ENCODE assay signal across 16 cellular contexts in the genomic region with DNA sequence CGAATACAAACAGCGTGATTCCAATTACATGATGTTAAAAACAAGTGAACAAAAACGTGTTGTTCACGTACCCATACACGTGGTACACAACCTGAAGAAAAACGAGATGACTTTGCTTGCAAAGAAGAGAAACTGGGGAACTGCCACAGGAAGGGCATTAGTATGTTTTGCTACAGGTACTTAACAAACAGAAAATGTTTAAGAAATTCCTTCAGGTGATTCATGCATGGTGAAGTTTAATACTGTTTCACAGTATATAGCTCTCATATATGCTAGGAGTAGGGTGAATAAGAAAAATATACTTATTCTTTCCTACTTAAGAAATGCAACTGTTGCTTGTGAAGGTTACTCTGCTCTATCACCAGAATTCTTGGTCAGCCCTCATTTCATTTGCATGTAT. TPM values are rescaled to one million over a fixed set of nuclear protein-coding genes. Genes with fewer than 3 reads are reported as not detected.
DNase-seq lines count a peak whose midpoint lies in the region; ATAC-seq and TF ChIP-seq lines count a peak whose summit lies in the region.
"Had no signal": no experiment of that assay in that cellular context is flagged by ENCODE, and none has a peak within 500 bp of the region (broad histone marks: within the 10 kb centered on the region; RNA-seq: fewer than 3 reads in every experiment).

No MANE protein-coding gene starts in this region.

- no peaks in the 10 kb centered on the region for H3K9me3 ChIP-seq in RWPE2 (ENCODE audit: severe bottlenecking)
- no peaks in the 10 kb centered on the region for H3K9me3 ChIP-seq in lung (ENCODE audit: control insufficient read depth in 2 of 2, insufficient read depth in 1 of 2, low read length in 1 of 2)
- H3K9me3 ChIP-seq in effector memory CD4-positive, alpha-beta T cell (ENCODE audit: control insufficient read depth, low read length), result no peaks in the 10 kb centered on the region

- TF ChIP-seq CTCF in RWPE2 (IDR thresholded peaks at IDR 0.05; ENCODE audit: poor library complexity, severe bottlenecking) (no peak), lung (IDR thresholded peaks at IDR 0.05; ENCODE audit: control extremely low read depth, extremely low read depth) (no peak)

- H3K27ac ChIP-seq in RWPE2 (ENCODE audit: poor library complexity, severe bottlenecking) (no peak overlapping the region), lung (ENCODE audit: low read depth in 1 of 2, low read length in 1 of 2) (no peak overlapping the region)
- H3K27ac ChIP-seq in effector memory CD4-positive, alpha-beta T cell (ENCODE audit: insufficient read depth, low read length, poor library complexity, severe bottlenecking), result no peak overlapping the region

- H3K27me3 ChIP-seq in RWPE2 (ENCODE audit: insufficient read depth, poor library complexity, severe bottlenecking), result no peaks in the 10 kb centered on the region
- no peaks in the 10 kb centered on the region for H3K27me3 ChIP-seq in lung (ENCODE audit: control insufficient read depth, insufficient read depth)
- no peaks in the 10 kb centered on the region for H3K27me3 ChIP-seq in effector memory CD4-positive, alpha-beta T cell (replicated peaks; ENCODE audit: control insufficient read depth, insufficient read depth, low read length, poor library complexity, severe bottlenecking)

- 75 to 88% methylated on average over 6 of the region's 6 CpGs for WGBS in lung, 2 donors

- DNase-seq in RWPE2 (ENCODE audit: low spot score), result no peak
- no peak for DNase-seq in lung (ENCODE audit: low spot score)
- no peak for DNase-seq in activated gamma-delta T cell treated with Interleukin-2 at 50 U/mL for 16 hours
- DNase-seq in effector memory CD4-positive, alpha-beta T cell, result no peak
- DNase-seq in HT-29 (ENCODE audit: low spot score), result no peak
- DNase-seq: C1 segment of cervical spinal cord; Calu3; CD4-positive, alpha-beta memory T cell; COR-L47; DMS53; DMS79 treated with DMSO at 0.1 percent for 48 hours; GF-D8; H9; HFFc6 had no signal

- H3K36me3 ChIP-seq in RWPE2 (ENCODE audit: low read depth), result peaks cover 70% of the 10 kb centered on the region
- peaks cover 8 to 27% of the 10 kb centered on the region in 2 donors for H3K36me3 ChIP-seq in lung (ENCODE audit: control insufficient read depth in 2 of 2, insufficient read depth in 2 of 2, low read length in 2 of 2)
- peaks cover 47% of the 10 kb centered on the region for H3K36me3 ChIP-seq in effector memory CD4-positive, alpha-beta T cell (ENCODE audit: control insufficient read depth, insufficient read depth, low read length)

- 0 out of 3 replicates have a peak, but pooled peaks have one; percentile 30 for ATAC-seq in RWPE2 (ENCODE audit: low read depth)
- ATAC-seq in lung (ENCODE audit: insufficient read depth, low FRiP score), result peak; percentile 70
- ATAC-seq: GM23338 had no signal

- H3K4me3 ChIP-seq in RWPE2 (ENCODE audit: severe bottlenecking) (no peak overlapping the region), lung (no peak overlapping the region)
- H3K4me3 ChIP-seq in effector memory CD4-positive, alpha-beta T cell (ENCODE audit: insufficient read depth, low read depth, low read length, poor library complexity, severe bottlenecking), result no peak overlapping the region
- H3K4me3 ChIP-seq: GM23338 had no signal

- TF ChIP-seq RAD21 in Ishikawa (IDR thresholded peaks at IDR 0.05; ENCODE audit: low read depth), result no peak

- H3K4me1 ChIP-seq in RWPE2 (ENCODE audit: insufficient read depth, poor library complexity, severe bottlenecking), result no peaks in the 10 kb centered on the region
- H3K4me1 ChIP-seq in lung (ENCODE audit: control insufficient read depth in 2 of 2, insufficient read depth in 2 of 2, low read length in 2 of 2), result no peaks in the 10 kb centered on the region
- H3K4me1 ChIP-seq in effector memory CD4-positive, alpha-beta T cell (ENCODE audit: control insufficient read depth, insufficient read depth, low read length, poor library complexity, severe bottlenecking), result no peaks in the 10 kb centered on the region

- no peak for TF ChIP-seq EP300 in Ishikawa (IDR thresholded peaks at IDR 0.05; ENCODE audit: borderline replicate concordance)

TF ChIP-seq in Ishikawa, 13 proteins besides CTCF, POLR2A, EP300 and RAD21:
- TF ChIP-seq TEAD4 (IDR thresholded peaks at IDR 0.05), result 0 out of 2 replicates have a peak, but pooled peaks have one; percentile 37
- TF ChIP-seq TCF12 (IDR thresholded peaks at IDR 0.05; ENCODE audit: low read depth), result no peak

RNA-seq across cellular contexts. Expression of a gene that starts 9.8 kb away (rescaled TPM):
- 100 to 1,000 TPM in 1 of 2 donors, 10 to 100 TPM in 1; 71.9 to 143 TPM for total RNA-seq in lung
- polyA plus RNA-seq in lung, result 100 to 1,000 TPM; 318 to 452 TPM
- 82.1 and 93.4 TPM in 2 replicates for total RNA-seq in HT-29 (2014; rRNA removed; shearing (Covaris generic))
